ENCODE assay signal across 17 cellular contexts in genomic region chr14:99667045-99667444, GRCh38. TPM values are rescaled to one million over a fixed set of nuclear protein-coding genes. Genes with fewer than 3 reads are reported as not detected.
DNase-seq lines count a peak whose midpoint lies in the region; ATAC-seq and TF ChIP-seq lines count a peak whose summit lies in the region.
"Had no signal": no experiment of that assay in that cellular context is flagged by ENCODE, and none has a peak within 500 bp of the region (broad histone marks: within the 10 kb centered on the region; RNA-seq: fewer than 3 reads in every experiment).

No MANE protein-coding gene starts in this region.

- TF ChIP-seq POLR2A in IMR-90 (IDR thresholded peaks at IDR 0.05; ENCODE audit: low read depth, low read length) = no peak

- ATAC-seq in IMR-90 (ENCODE audit: low read depth) = no peak
- ATAC-seq: HCT116 had no signal

- H3K56ac ChIP-seq in IMR-90 (ENCODE audit: extremely low read depth, insufficient read depth, low read length) = no peak overlapping the region

- in situ Hi-C loops in IMR-90 (cut with MboI; ENCODE audit: low sequenced_read_pairs) = no loop called here

- H2BK15ac ChIP-seq in IMR-90 (ENCODE audit: low read depth, low read length) (no peak overlapping the region), neuronal stem cell (ENCODE audit: low read length) (peak overlapping the region; percentile 60)

- POLR2A ChIA-PET in IMR-90 (lab: Charles Lee; ENCODE audit: unreplicated experiment) = interaction anchor here (0.6 kb wide), 1 partner anchor 432 kb away, joined by 4 read pairs; no protein-coding TSS in a partner anchor

- no TSS peak for BruUV-seq in IMR-90 (replicated peaks; lab: Mats Ljungman, UMichigan)

- H4K20me1 ChIP-seq in BLaER1 (no peaks in the 10 kb centered on the region), IMR-90 (ENCODE audit: insufficient read depth, low read length) (no peaks in the 10 kb centered on the region)

- H2BK12ac ChIP-seq in neuronal stem cell (ENCODE audit: low read length) = peak overlapping the region; percentile 64

- H3K4ac ChIP-seq in IMR-90 (ENCODE audit: low read depth, low read length) = no peak overlapping the region
- no peak overlapping the region for H3K4ac ChIP-seq in neuronal stem cell (ENCODE audit: low read length)

- H3K23ac ChIP-seq in IMR-90 (ENCODE audit: low read depth, low read length) (no peak overlapping the region), neuronal stem cell (ENCODE audit: low read depth, low read length, poor library complexity) (no peak overlapping the region)

- no peak for DNase-seq in IMR-90
- DNase-seq in WERI-Rb-1 = peak; percentile 31
- no peak for DNase-seq in neuronal stem cell (ENCODE audit: low spot score)
- no peak for DNase-seq in ecto neural progenitor cell (ENCODE audit: low spot score)
- DNase-seq in DMS114 treated with DMSO at 0.1 percent for 48 hours (lab: John Stamatoyannopoulos, UW; ENCODE audit: unreplicated experiment) = no peak
- DNase-seq in NCI-H774 (lab: John Stamatoyannopoulos, UW) = no peak
- DNase-seq: ACHN; CD4-positive, alpha-beta memory T cell; DMS153; DMS79 treated with DMSO at 0.1 percent for 48 hours; EL had no signal

- no peaks in the 10 kb centered on the region for H3K27me3 ChIP-seq in BLaER1
- peaks cover 7% of the 10 kb centered on the region; the same call in 1 of the 2 replicates for H3K27me3 ChIP-seq in IMR-90 (ENCODE audit: control insufficient read depth, insufficient read depth, low read length)
- H3K27me3 ChIP-seq in WERI-Rb-1 (ENCODE audit: insufficient read depth, low read depth, severe bottlenecking) = no peaks in the 10 kb centered on the region
- no peaks in the 10 kb centered on the region for H3K27me3 ChIP-seq in neuronal stem cell (ENCODE audit: control insufficient read depth in 3 of 3, insufficient read depth in 3 of 3, low read depth in 1 of 3, low read length in 3 of 3)

- H3K4me2 ChIP-seq in BLaER1 (peak overlapping the region; percentile 96), IMR-90 (ENCODE audit: low read depth, low read length) (no peak overlapping the region), neuronal stem cell (ENCODE audit: insufficient read depth, low read length, poor library complexity, severe bottlenecking) (no peak overlapping the region)

- no peak overlapping the region for H2AK9ac ChIP-seq in IMR-90 (replicated peaks; ENCODE audit: low read depth, low read length, poor library complexity)

- H3K14ac ChIP-seq in IMR-90 (replicated peaks; ENCODE audit: low read depth, low read length) (no peak overlapping the region), neuronal stem cell (ENCODE audit: low read length) (no peak overlapping the region)

- H2BK5ac ChIP-seq in IMR-90 (ENCODE audit: low read depth, low read length, poor library complexity, severe bottlenecking) = no peak overlapping the region
- H2BK5ac ChIP-seq in neuronal stem cell (ENCODE audit: low read length) = peak overlapping the region; percentile 44

- no peak for TF ChIP-seq CTCF in IMR-90 (conservative IDR thresholded peaks at IDR 0.05; ENCODE audit: low read depth, low read length)
- TF ChIP-seq CTCF in WERI-Rb-1 (IDR thresholded peaks at IDR 0.05; ENCODE audit: low read depth, low read length) = no peak

- H3K79me1 ChIP-seq in IMR-90 (ENCODE audit: low read depth in 1 of 2, low read length in 2 of 2) (no peaks in the 10 kb centered on the region), neuronal stem cell (ENCODE audit: low read depth, low read length) (no peaks in the 10 kb centered on the region)

- H3K18ac ChIP-seq in IMR-90 (ENCODE audit: low read depth, low read length) (no peak overlapping the region), neuronal stem cell (ENCODE audit: low read length) (peak overlapping the region; percentile 15)

- dilution Hi-C loops in IMR-90 (cut with HindIII; ENCODE audit: low sequenced_read_pairs, unreplicated experiment) = no loop called here

- no peak overlapping the region for H2BK20ac ChIP-seq in IMR-90 (ENCODE audit: low read depth, low read length)

- H3K9me3 ChIP-seq in BLaER1 = no peaks in the 10 kb centered on the region
- no peaks in the 10 kb centered on the region for H3K9me3 ChIP-seq in IMR-90 (ENCODE audit: control insufficient read depth, insufficient read depth, low read length)
- H3K9me3 ChIP-seq in WERI-Rb-1 (ENCODE audit: severe bottlenecking) = no peaks in the 10 kb centered on the region
- H3K9me3 ChIP-seq in neuronal stem cell (replicated peaks in 1 of 2; ENCODE audit: control insufficient read depth in 2 of 2, insufficient read depth in 1 of 2, low read depth in 1 of 2, low read length in 2 of 2) = no peaks in the 10 kb centered on the region

- peak overlapping the region; percentile 94 for H3K27ac ChIP-seq in BLaER1
- no peak overlapping the region for H3K27ac ChIP-seq in IMR-90 (ENCODE audit: insufficient read depth, low read length)
- no peak overlapping the region for H3K27ac ChIP-seq in WERI-Rb-1
- H3K27ac ChIP-seq in neuronal stem cell (replicated peaks; ENCODE audit: low read length) = no peak overlapping the region
- H3K27ac ChIP-seq: C4-2B, HL-60 had no signal

- H3K36me3 ChIP-seq in BLaER1 (no peaks in the 10 kb centered on the region), IMR-90 (ENCODE audit: control insufficient read depth, insufficient read depth, low read length) (no peaks in the 10 kb centered on the region), WERI-Rb-1 (no peaks in the 10 kb centered on the region), neuronal stem cell (replicated peaks in 1 of 2; ENCODE audit: control insufficient read depth in 2 of 2, insufficient read depth in 2 of 2, low read length in 2 of 2) (no peaks in the 10 kb centered on the region)

- H3K9me1 ChIP-seq in IMR-90 (ENCODE audit: insufficient read depth, low read length) = 0 out of 2 replicates have a peak, but pooled peaks cover 4% of the 10 kb centered on the region

- intact Hi-C loops in IMR-90 (cut with micrococcal nuclease) = no loop called here

- no peak overlapping the region for H2AK5ac ChIP-seq in IMR-90 (ENCODE audit: low read depth, low read length)
- peak overlapping the region; percentile 64 for H2AK5ac ChIP-seq in neuronal stem cell (ENCODE audit: low read depth, low read length)

- H2BK120ac ChIP-seq in IMR-90 (ENCODE audit: low read depth, low read length) (no peak overlapping the region), neuronal stem cell (ENCODE audit: low read depth, low read length) (peak overlapping the region; percentile 83)

- H2AFZ ChIP-seq in IMR-90 (replicated peaks; ENCODE audit: low read length, poor library complexity) (peak overlapping the region; percentile 24), neuronal stem cell (ENCODE audit: low read length) (no peak overlapping the region)

- H3K4me1 ChIP-seq in BLaER1 = peaks cover 65% of the 10 kb centered on the region
- no peaks in the 10 kb centered on the region; the same call in 1 of the 2 replicates for H3K4me1 ChIP-seq in IMR-90 (ENCODE audit: control insufficient read depth, insufficient read depth, low read length)
- H3K4me1 ChIP-seq in neuronal stem cell (ENCODE audit: control insufficient read depth in 2 of 2, insufficient read depth in 1 of 2, low read depth in 1 of 2, low read length in 2 of 2) = peaks cover 50 to 71% of the 10 kb centered on the region in 2 donors

- no peak overlapping the region for H3K4me3 ChIP-seq in BLaER1
- no peak overlapping the region for H3K4me3 ChIP-seq in IMR-90 (ENCODE audit: insufficient read depth, low read depth, low read length)
- no peak overlapping the region for H3K4me3 ChIP-seq in WERI-Rb-1 (ENCODE audit: low read depth, low read length)
- H3K4me3 ChIP-seq in neuronal stem cell (ENCODE audit: low read length in 2 of 2) = no peak overlapping the region

- WGBS in IMR-90 (ENCODE audit: extremely low coverage in 2 of 2, insufficient read length in 1 of 2), 2 experiments = no CpG with 5 or more reads among the region's 2 CpGs
- WGBS in neuronal stem cell (ENCODE audit: extremely low coverage in 2 of 2, insufficient read length in 2 of 2, insufficient replicate concordance in 1 of 2), 2 donors = no CpG with 5 or more reads among the region's 2 CpGs

- CTCF ChIA-PET in IMR-90 (lab: Yijun Ruan, JAX) = interaction anchor here (0.6 kb wide), 1 partner anchor 10 kb away, joined by 4 read pairs; no protein-coding TSS in a partner anchor

- H4K5ac ChIP-seq in IMR-90 (ENCODE audit: low read depth, low read length) = no peak overlapping the region

- H4K91ac ChIP-seq in IMR-90 (ENCODE audit: insufficient read depth, low read depth, low read length) (no peak overlapping the region), neuronal stem cell (ENCODE audit: low read depth, low read length, poor library complexity) (no peak overlapping the region)

- H4K8ac ChIP-seq in IMR-90 (ENCODE audit: low read depth in 2 of 2, low read length in 2 of 2) = no peak overlapping the region
- H4K8ac ChIP-seq in neuronal stem cell (ENCODE audit: low read depth, low read length) = no peak overlapping the region

- no peak for TF ChIP-seq RAD21 in IMR-90 (IDR thresholded peaks at IDR 0.05; ENCODE audit: low read length)

- H3K9ac ChIP-seq in BLaER1 = no peak overlapping the region
- H3K9ac ChIP-seq in IMR-90 (ENCODE audit: low read depth, low read length) = no peak overlapping the region
- no peak overlapping the region for H3K9ac ChIP-seq in neuronal stem cell (ENCODE audit: low read depth, low read length, poor library complexity)

TF ChIP-seq in IMR-90, 13 proteins besides CTCF, POLR2A, EP300 and RAD21 (continues in another document):
- TF ChIP-seq MAFK (IDR thresholded peaks at IDR 0.05; ENCODE audit: low read depth, low read length) (no peak), SMC3 (IDR thresholded peaks at IDR 0.05; ENCODE audit: low read depth, low read length) (no peak), RFX5 (IDR thresholded peaks at IDR 0.05; ENCODE audit: low read depth, low read length) (no peak), CEBPB (IDR thresholded peaks at IDR 0.05; ENCODE audit: low read depth, low read length) (no peak), FOS (IDR thresholded peaks at IDR 0.05; ENCODE audit: low read depth, low read length) (no peak), CHD1 (IDR thresholded peaks at IDR 0.05; ENCODE audit: low read depth, low read length) (no peak), MAZ (IDR thresholded peaks at IDR 0.05; ENCODE audit: borderline replicate concordance, low read depth, low read length) (no peak)

RNA-seq across cellular contexts. Expression of gene CYP46A1, which starts 17.1 kb away (rescaled TPM):
- total RNA-seq in IMR-90 (2012; rRNA removed) = under 0.01 and 0.18 TPM in 2 replicates
- 0.24 and 0.31 TPM in 2 replicates for polyA plus RNA-seq in IMR-90 (2012; rRNA removed)
- polyA plus RNA-seq in IMR-90 (2012; cell fraction: cytosol; rRNA removed) = 0.09 and 0.31 TPM in 2 replicates
- 1.0 and 1.2 TPM in 2 replicates for polyA plus RNA-seq in IMR-90 (2012; cell fraction: nucleus; rRNA removed; ENCODE audit: low replicate concordance)
- polyA plus RNA-seq in neuronal stem cell (2013, experiment 1 of 2) = 1.5 TPM
- polyA plus RNA-seq in neuronal stem cell (2013, experiment 2 of 2) = 1.6 TPM
- total RNA-seq: H4 had no signal
- polyA plus RNA-seq: CD4-positive, alpha-beta memory T cell had no signal

RNA-seq across cellular contexts. Expression of gene HHIPL1, which starts 22.1 kb away (rescaled TPM):
- 0.56 and 0.72 TPM in 2 replicates for total RNA-seq in IMR-90 (2012; rRNA removed)
- polyA plus RNA-seq in IMR-90 (2012; rRNA removed) = 0.65 and 1.4 TPM in 2 replicates
- 0.48 and 1.5 TPM in 2 replicates for polyA plus RNA-seq in IMR-90 (2012; cell fraction: cytosol; rRNA removed)
- polyA plus RNA-seq in IMR-90 (2012; cell fraction: nucleus; rRNA removed; ENCODE audit: low replicate concordance) = 0.64 and 1.3 TPM in 2 replicates
- 0.67 TPM for polyA plus RNA-seq in neuronal stem cell (2013, experiment 1 of 2)
- 0.71 TPM for polyA plus RNA-seq in neuronal stem cell (2013, experiment 2 of 2)
- total RNA-seq: A172 had no signal
- polyA plus RNA-seq: CD4-positive, alpha-beta memory T cell had no signal
